ENCODE assay signal across 18 cellular contexts in the genomic region with DNA sequence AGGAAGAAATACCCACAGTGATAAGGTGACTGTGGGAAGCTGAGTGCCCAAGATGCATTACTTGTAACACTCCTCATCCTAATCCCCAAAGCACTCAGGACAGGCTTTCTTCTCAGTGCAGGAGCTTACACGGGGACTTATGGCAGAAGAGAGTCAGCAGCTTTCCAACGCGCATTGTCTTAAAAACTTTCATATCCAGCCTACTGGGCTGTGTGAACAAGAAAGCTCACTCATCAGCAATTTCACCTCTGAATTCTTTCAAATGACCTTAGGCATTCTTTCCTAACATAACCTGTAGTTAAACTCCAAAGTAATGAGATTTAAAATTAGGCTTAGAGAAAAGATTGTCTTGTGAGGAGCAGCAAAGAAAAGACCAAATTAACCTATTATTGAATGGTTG.
"Had no signal": no experiment of that assay in that cellular context is flagged by ENCODE, and none has a peak within 500 bp of the region (broad histone marks: within the 10 kb centered on the region; RNA-seq: fewer than 3 reads in every experiment).

No MANE protein-coding gene starts in this region.

- FAIRE-seq: endometrium had no signal

- H3K9me3 Mint-ChIP-seq: activated T-helper 1 cell treated with anti-CD3 and anti-CD28 coated beads, Interleukin-12 subunit alpha, Interleukin-12 subunit beta, Interleukin-2, Interleukin-4 antibody, amounts not matched to agents 30 ng/mL and 10 ng/mL and 1 ng/mL, durations not matched to agents 14 hours and 24 hours and 36 hours; natural killer cell; WTC11 had no signal

- H3K27ac Mint-ChIP-seq: activated CD4-positive, alpha-beta T cell treated with anti-CD3 and anti-CD28 coated beads for 36 hours; activated naive CD8-positive, alpha-beta T cell; activated T-helper 1 cell treated with anti-CD3 and anti-CD28 coated beads, Interleukin-12 subunit alpha, Interleukin-12 subunit beta, Interleukin-2, Interleukin-4 antibody, amounts not matched to agents 30 ng/mL and 10 ng/mL and 1 ng/mL, durations not matched to agents 14 hours and 24 hours and 36 hours; natural killer cell; WTC11 had no signal

- H3K4me1 Mint-ChIP-seq: activated CD4-positive, alpha-beta T cell treated with anti-CD3 and anti-CD28 coated beads for 36 hours; natural killer cell; WTC11 had no signal

- ATAC-seq: activated CD4-positive, alpha-beta T cell treated with anti-CD3 and anti-CD28 coated beads for 36 hours; body of pancreas; esophagus mucosa; gastroesophageal sphincter; heart left ventricle; natural killer cell; WTC11 had no signal

- H3K4me3 Mint-ChIP-seq: activated CD4-positive, alpha-beta T cell treated with anti-CD3 and anti-CD28 coated beads for 36 hours; activated naive CD8-positive, alpha-beta T cell; activated T-helper 1 cell treated with anti-CD3 and anti-CD28 coated beads, Interleukin-12 subunit alpha, Interleukin-12 subunit beta, Interleukin-2, Interleukin-4 antibody, amounts not matched to agents 30 ng/mL and 10 ng/mL and 1 ng/mL, durations not matched to agents 14 hours and 24 hours and 36 hours; natural killer cell; WTC11 had no signal

- H3K36me3 Mint-ChIP-seq: activated naive CD8-positive, alpha-beta T cell; natural killer cell; WTC11 had no signal

- DNase-seq: activated CD4-positive, alpha-beta T cell treated with anti-CD3 and anti-CD28 coated beads for 36 hours; activated CD4-positive, alpha-beta T cell treated with anti-CD3 and anti-CD28 coated beads, Interleukin-2, amount 50 U/mL, for 48 hours; amniotic stem cell; body of pancreas; caudate nucleus; heart left ventricle; natural killer cell; stimulated activated CD4-positive, alpha-beta T cell treated with anti-CD3 and anti-CD28 coated beads, Interleukin-2, amount 100 ng/mL, for 24 hours; stimulated activated naive CD4-positive, alpha-beta T cell treated with Interleukin-2 at 50 U/mL for 16 hours; T-helper 2 cell; tibial artery; uterus had no signal
